3 cellular contexts compared by ENCODE assay signal in genomic region chr6:125138083-125138482, GRCh38.
"Had no signal": no experiment of that assay in that cellular context is flagged by ENCODE, and none has a peak within 500 bp of the region (broad histone marks: within the 10 kb centered on the region; RNA-seq: fewer than 3 reads in every experiment).

No MANE protein-coding gene starts in this region.

- DNase-seq: GDM1, GF-D8 had no signal

- ATAC-seq: GM12878 had no signal

- H3K4me3 ChIP-seq: GM12878 had no signal
